13 cellular contexts compared by ENCODE assay signal in genomic region chr9:84238652-84239051, GRCh38.
DNase-seq lines count a peak whose midpoint lies in the region; ATAC-seq, FAIRE-seq and TF ChIP-seq lines count a peak whose summit lies in the region.
"Had no signal": no experiment of that assay in that cellular context is flagged by ENCODE, and none has a peak within 500 bp of the region (broad histone marks: within the 10 kb centered on the region; RNA-seq: fewer than 3 reads in every experiment).

No MANE protein-coding gene starts in this region.

- FAIRE-seq in GM19239 (lab: Jason Lieb, UNC), result no peak

- H3K36me3 Mint-ChIP-seq in stimulated activated effector memory CD8-positive, alpha-beta T cell treated with anti-CD3 and anti-CD28 coated beads, Interleukin-12 subunit alpha, Interleukin-12 subunit beta, amount 100 ng/mL, for 72 hours, result no peaks in the 10 kb centered on the region

- in situ Hi-C loops in GM13977 (cut with MboI; ENCODE audit: low pct_unique_long_range_greater_than_20kb, low sequenced_read_pairs, unreplicated experiment), result no loop called here

- peaks cover 19% of the 10 kb centered on the region; the same call in 1 of the 2 replicates for H3K9me3 ChIP-seq in NT2/D1 (ENCODE audit: insufficient read depth, low read length)
- H3K9me3 ChIP-seq: thoracic aorta had no signal

- H3K9me3 Mint-ChIP-seq in stimulated activated effector memory CD8-positive, alpha-beta T cell treated with anti-CD3 and anti-CD28 coated beads, Interleukin-12 subunit alpha, Interleukin-12 subunit beta, amount 100 ng/mL, for 72 hours, result no peaks in the 10 kb centered on the region

- no peak for ATAC-seq in stimulated activated effector memory CD8-positive, alpha-beta T cell treated with anti-CD3 and anti-CD28 coated beads, Interleukin-12 subunit alpha, Interleukin-12 subunit beta, amount 100 ng/mL, for 72 hours
- ATAC-seq: heart right ventricle had no signal

- no peaks in the 10 kb centered on the region for H3K27me3 ChIP-seq in NT2/D1 (ENCODE audit: insufficient read depth, insufficient read length)
- H3K27me3 ChIP-seq: heart right ventricle had no signal

- no peaks in the 10 kb centered on the region for H3K4me1 ChIP-seq in NT2/D1 (ENCODE audit: insufficient read depth, insufficient read length)

- no peaks in the 10 kb centered on the region for H3K4me1 Mint-ChIP-seq in stimulated activated effector memory CD8-positive, alpha-beta T cell treated with anti-CD3 and anti-CD28 coated beads, Interleukin-12 subunit alpha, Interleukin-12 subunit beta, amount 100 ng/mL, for 72 hours

- TF ChIP-seq CTCF in AG10803 (conservative IDR thresholded peaks at IDR 0.05; ENCODE audit: low read length) (peak; percentile 11), GM13977 (IDR thresholded peaks at IDR 0.05; ENCODE audit: extremely low read depth, insufficient read depth, missing control alignments) (peak; percentile 34), epithelial cell of esophagus (IDR thresholded peaks at IDR 0.05; ENCODE audit: insufficient read depth, low read depth, low read length, missing control alignments) (peak; percentile 37)

- no peaks in the 10 kb centered on the region for H3K36me3 ChIP-seq in NT2/D1 (ENCODE audit: insufficient read depth, insufficient read length, low read length)
- H3K36me3 ChIP-seq: heart right ventricle, thoracic aorta had no signal

- DNase-seq in AG10803 (ENCODE audit: low read depth) (peak; percentile 10), GM13977 (ENCODE audit: low spot score) (no peak), NT2/D1 (ENCODE audit: low read depth, low spot score) (peak; percentile 6), epithelial cell of esophagus (ENCODE audit: low read depth) (peak; percentile 42), CD1c-positive myeloid dendritic cell (ENCODE audit: extremely low spot score) (no peak), GM19239 (ENCODE audit: insufficient read length, low spot score) (no peak), NCI-H524 (lab: John Stamatoyannopoulos, UW) (no peak)
- DNase-seq in stimulated activated effector memory CD8-positive, alpha-beta T cell treated with anti-CD3 and anti-CD28 coated beads, Interleukin-12 subunit alpha, Interleukin-12 subunit beta, amount 100 ng/mL, for 72 hours (ENCODE audit: low spot score in 2 of 2), result no peak
- DNase-seq: activated CD4-positive, CD25-positive, alpha-beta regulatory T cell; activated effector memory CD4-positive, alpha-beta T cell treated with anti-CD3 and anti-CD28 coated beads, Interleukin-2, amount 50 U/mL, for 16 hours; DMS79 treated with DMSO at 0.1 percent for 48 hours; heart right ventricle had no signal

- no peak overlapping the region for H3K4me3 Mint-ChIP-seq in stimulated activated effector memory CD8-positive, alpha-beta T cell treated with anti-CD3 and anti-CD28 coated beads, Interleukin-12 subunit alpha, Interleukin-12 subunit beta, amount 100 ng/mL, for 72 hours

- H3K4me3 ChIP-seq in AG10803 (ENCODE audit: low read length), result no peak overlapping the region
- H3K4me3 ChIP-seq in NT2/D1 (ENCODE audit: insufficient read length, low read depth), result no peak overlapping the region
- H3K4me3 ChIP-seq in epithelial cell of esophagus (ENCODE audit: low read length), result no peak overlapping the region
- H3K4me3 ChIP-seq: heart right ventricle, thoracic aorta had no signal

- H3K27ac Mint-ChIP-seq in stimulated activated effector memory CD8-positive, alpha-beta T cell treated with anti-CD3 and anti-CD28 coated beads, Interleukin-12 subunit alpha, Interleukin-12 subunit beta, amount 100 ng/mL, for 72 hours, result no peak overlapping the region

- H3K9ac ChIP-seq in NT2/D1 (ENCODE audit: insufficient read length, low read depth), result no peak overlapping the region

Comparison
In these comparisons a context has a peak if more than half of its experiments do, and no peak if none do; other contexts are left out.
1. DNase-seq: peak in AG10803 (single experiment), NT2/D1 (single experiment) and epithelial cell of esophagus (single experiment); none in GM13977 (single experiment), stimulated activated effector memory CD8-positive, alpha-beta T cell treated with anti-CD3 and anti-CD28 coated beads, Interleukin-12 subunit alpha, Interleukin-12 subunit beta, amount 100 ng/mL, for 72 hours (0 of 2), CD1c-positive myeloid dendritic cell (single experiment), GM19239 (single experiment) and NCI-H524 (0 of 2).
2. Peak in every context shown above with its lines, with median percentiles within 50 percentile points of each other: CTCF ChIP-seq.